Comparison of ENCODE assay signal across 23 cellular contexts in genomic region chr16:54443839-54444238, GRCh38.
"Had no signal": no experiment of that assay in that cellular context is flagged by ENCODE, and none has a peak within 500 bp of the region (broad histone marks: within the 10 kb centered on the region; RNA-seq: fewer than 3 reads in every experiment).

No MANE protein-coding gene starts in this region.

- H3K36me3 Mint-ChIP-seq: mesothelial cell of epicardium, naive B cell had no signal

- H3K4me1 ChIP-seq: lower lobe of right lung had no signal

- H3K4me1 Mint-ChIP-seq: naive B cell had no signal

- H3K9me3 ChIP-seq: esophagus squamous epithelium, gastrocnemius medialis, mucosa of descending colon had no signal

- H3K27me3 ChIP-seq: gastrocnemius medialis, heart right ventricle had no signal

- H3K27ac ChIP-seq: epithelial cell of prostate, esophagus squamous epithelium, gastrocnemius medialis, heart right ventricle, left ventricle myocardium inferior, lower lobe of right lung had no signal

- ATAC-seq: effector memory CD8-positive, alpha-beta T cell; esophagus mucosa; gastrocnemius medialis; heart right ventricle; left cardiac atrium; lower lobe of right lung; mucosa of descending colon had no signal

- H3K4me3 ChIP-seq: esophagus squamous epithelium, gastrocnemius medialis, heart right ventricle, left ventricle myocardium inferior, lower lobe of right lung, mucosa of descending colon had no signal

- H3K36me3 ChIP-seq: esophagus squamous epithelium, gastrocnemius medialis, heart right ventricle, left ventricle myocardium inferior, lower lobe of right lung had no signal

- H3K4me3 Mint-ChIP-seq: dendritic cell treated with granulocyte-macrophage colony-stimulating factor and Interleukin-4, amounts not matched to agents 40 ng/mL and 50 ng/mL, for 4 days; effector memory CD8-positive, alpha-beta T cell; endodermal cell; mesothelial cell of epicardium; naive B cell had no signal

- DNase-seq: cortex of kidney; effector CD8-positive, alpha-beta T cell; effector memory CD8-positive, alpha-beta T cell; endodermal cell; erythroblast; esophagus squamous epithelium; foreskin fibroblast; foreskin melanocyte; gastrocnemius medialis; glutamatergic neuron; head of caudate nucleus; heart right ventricle; hippocampal formation; left cardiac atrium; left ventricle myocardium inferior; lower lobe of right lung; mesenchymal stem cell; mucosa of descending colon; naive B cell had no signal

- H3K27ac Mint-ChIP-seq: dendritic cell treated with granulocyte-macrophage colony-stimulating factor and Interleukin-4, amounts not matched to agents 40 ng/mL and 50 ng/mL, for 4 days; effector memory CD8-positive, alpha-beta T cell; endodermal cell; mesothelial cell of epicardium; naive B cell had no signal
